ENCODE assay signal across 12 cellular contexts in the genomic region with DNA sequence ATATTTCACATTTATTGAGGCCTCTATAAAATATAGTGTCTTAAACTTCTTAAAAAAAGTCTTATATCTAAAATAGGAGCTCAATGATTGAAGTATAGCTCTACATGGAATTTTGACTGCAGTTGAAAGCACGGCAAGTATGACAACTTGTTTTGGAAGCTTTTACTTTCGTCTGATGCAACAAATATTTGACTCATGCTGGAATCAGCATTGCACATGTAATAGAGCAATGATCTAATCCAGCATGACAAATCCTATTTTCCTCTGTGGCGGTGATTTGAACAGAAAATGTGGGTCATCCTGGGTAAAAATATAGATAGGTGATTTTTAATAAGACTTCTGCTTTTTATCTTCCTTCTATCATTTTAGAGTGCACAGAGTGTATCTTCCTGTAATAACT.
DNase-seq lines count a peak whose midpoint lies in the region; ATAC-seq, FAIRE-seq and TF ChIP-seq lines count a peak whose summit lies in the region.
"Had no signal": no experiment of that assay in that cellular context is flagged by ENCODE, and none has a peak within 500 bp of the region (broad histone marks: within the 10 kb centered on the region; RNA-seq: fewer than 3 reads in every experiment).

No MANE protein-coding gene starts in this region.

- no peak for TF ChIP-seq POLR2A in GM12892 (IDR thresholded peaks at IDR 0.05; ENCODE audit: low read depth, low read length)

- intact Hi-C loops in posterior cingulate gyrus (cut with DNase I): no loop called here

- peak; percentile 69 for DNase-seq in GM03348 (ENCODE audit: low spot score)
- peak; percentile 96 for DNase-seq in RKO (ENCODE audit: low spot score)
- DNase-seq in renal cortical epithelial cell (ENCODE audit: low read depth): peak; percentile 97
- no peak for DNase-seq in NCI-H2196 (lab: John Stamatoyannopoulos, UW; ENCODE audit: unreplicated experiment)
- DNase-seq in cortex of kidney (lab: John Stamatoyannopoulos, UW): no peak
- no peak for DNase-seq in posterior cingulate gyrus
- no peak for DNase-seq in GM12892 (ENCODE audit: insufficient read length)
- DNase-seq: activated CD8-positive, alpha-beta memory T cell treated with anti-CD3 and anti-CD28 coated beads, Interleukin-2, amount 50 U/mL, for 4 hours; GOT3; mesendoderm; NCI-H1092 treated with DMSO at 0.1 percent for 48 hours had no signal

- peak; percentile 87 for ATAC-seq in esophagus mucosa

- no peak for FAIRE-seq in GM12892 (lab: Jason Lieb, UNC)

Comparison
In these comparisons a context has a peak if more than half of its experiments do, and no peak if none do; other contexts are left out.
1. DNase-seq: peak in GM03348 (single experiment), RKO (single experiment) and renal cortical epithelial cell (single experiment); none in NCI-H2196 (single experiment), cortex of kidney (single experiment), posterior cingulate gyrus (0 of 10) and GM12892 (single experiment).